ENCODE assay signal across 27 cellular contexts in genomic region chr1:228980232-228980969, GRCh38.
"Had no signal": no experiment of that assay in that cellular context is flagged by ENCODE, and none has a peak within 500 bp of the region (broad histone marks: within the 10 kb centered on the region; RNA-seq: fewer than 3 reads in every experiment).

No MANE protein-coding gene starts in this region.

- H3K27ac ChIP-seq: adrenal gland, body of pancreas, gastrocnemius medialis, hepatocyte, spleen, tibial nerve, WERI-Rb-1 had no signal

- ATAC-seq: body of pancreas; gastrocnemius medialis; left colon; naive thymus-derived CD8-positive, alpha-beta T cell; right cardiac atrium had no signal

- H3K4me3 ChIP-seq: adrenal gland, body of pancreas, gastrocnemius medialis, hepatocyte, spleen, tibial nerve had no signal

- H3K27me3 ChIP-seq: adrenal gland, body of pancreas, gastrocnemius medialis, hepatocyte, spleen, tibial nerve had no signal

- H3K4me2 ChIP-seq: hepatocyte had no signal

- FAIRE-seq: colon, kidney, TTC549 had no signal

- DNase-seq: activated CD4-positive, alpha-beta memory T cell treated with anti-CD3 and anti-CD28 coated beads for 36 hours; activated CD4-positive, alpha-beta T cell treated with anti-CD3 and anti-CD28 coated beads, Interleukin-2, amount 10 ng/mL, durations not matched to agents 24 days and 14 days; activated CD4-positive, CD25-positive, alpha-beta regulatory T cell treated with anti-CD3 and anti-CD28 coated beads, Interleukin-2, amount 50 U/mL, for 72 hours; activated naive CD4-positive, alpha-beta T cell treated with Interleukin-2 at 50 U/mL for 16 hours; activated naive CD8-positive, alpha-beta T cell treated with anti-CD3 and anti-CD28 coated beads for 36 hours; activated T-cell treated with anti-CD3 and anti-CD28 coated beads, Interleukin-2, amount 50 U/mL, for 48 hours; adrenal gland; aorta; body of pancreas; effector CD8-positive, alpha-beta T cell; gastrocnemius medialis; kidney; left colon; posterior cingulate gyrus; right cardiac atrium; spleen; stimulated activated naive CD4-positive, alpha-beta T cell treated with Interleukin-2 at 50 U/mL for 16 hours; SW 1271; T-helper 9 cell; WERI-Rb-1 had no signal

- H3K9me3 Mint-ChIP-seq: activated CD4-positive, alpha-beta memory T cell treated with anti-CD3 and anti-CD28 coated beads for 36 hours; activated CD4-positive, alpha-beta T cell treated with anti-CD3 and anti-CD28 coated beads, Interleukin-2, amount 10 ng/mL, durations not matched to agents 24 days and 14 days; activated naive CD8-positive, alpha-beta T cell treated with anti-CD3 and anti-CD28 coated beads for 36 hours; activated T-helper 2 cell treated with anti-CD3 and anti-CD28 coated beads, Interferon-gamma antibody, Interleukin-2, Interleukin-4, amounts not matched to agents 10 μg/mL and 5 μg/mL and 100 μg/mL, durations not matched to agents 14 hours and 24 hours and 36 hours; naive thymus-derived CD8-positive, alpha-beta T cell; T-helper 1 cell treated with Interleukin-12 subunit alpha and Interleukin-12 subunit beta and Interleukin-4 antibody, amounts not matched to agents 30 μg/mL and 1 μg/mL, for 36 hours had no signal

- H3K4me1 Mint-ChIP-seq: activated CD4-positive, alpha-beta T cell treated with anti-CD3 and anti-CD28 coated beads, Interleukin-2, amount 10 ng/mL, durations not matched to agents 24 days and 14 days; activated naive CD8-positive, alpha-beta T cell treated with anti-CD3 and anti-CD28 coated beads for 36 hours had no signal

- H3K27ac Mint-ChIP-seq: activated CD4-positive, alpha-beta memory T cell treated with anti-CD3 and anti-CD28 coated beads for 36 hours; activated CD4-positive, alpha-beta T cell treated with anti-CD3 and anti-CD28 coated beads, Interleukin-2, amount 10 ng/mL, durations not matched to agents 24 days and 14 days; activated naive CD8-positive, alpha-beta T cell treated with anti-CD3 and anti-CD28 coated beads for 36 hours; activated T-helper 2 cell treated with anti-CD3 and anti-CD28 coated beads, Interferon-gamma antibody, Interleukin-2, Interleukin-4, amounts not matched to agents 10 μg/mL and 5 μg/mL and 100 μg/mL, durations not matched to agents 14 hours and 24 hours and 36 hours; T-helper 1 cell treated with Interleukin-12 subunit alpha and Interleukin-12 subunit beta and Interleukin-4 antibody, amounts not matched to agents 30 μg/mL and 1 μg/mL, for 36 hours had no signal

- H3K79me2 ChIP-seq: hepatocyte had no signal

- H3K36me3 Mint-ChIP-seq: activated CD4-positive, alpha-beta memory T cell treated with anti-CD3 and anti-CD28 coated beads for 36 hours; activated naive CD8-positive, alpha-beta T cell treated with anti-CD3 and anti-CD28 coated beads for 36 hours; naive thymus-derived CD8-positive, alpha-beta T cell had no signal

- H3K4me3 Mint-ChIP-seq: activated CD4-positive, alpha-beta memory T cell treated with anti-CD3 and anti-CD28 coated beads for 36 hours; activated CD4-positive, alpha-beta T cell treated with anti-CD3 and anti-CD28 coated beads, Interleukin-2, amount 10 ng/mL, durations not matched to agents 24 days and 14 days; activated naive CD8-positive, alpha-beta T cell treated with anti-CD3 and anti-CD28 coated beads for 36 hours; naive thymus-derived CD8-positive, alpha-beta T cell; T-helper 1 cell treated with Interleukin-12 subunit alpha and Interleukin-12 subunit beta and Interleukin-4 antibody, amounts not matched to agents 30 μg/mL and 1 μg/mL, for 36 hours had no signal

- H3K9me3 ChIP-seq: adrenal gland, body of pancreas, gastrocnemius medialis, spleen, tibial nerve had no signal

- H3K27me3 Mint-ChIP-seq: activated CD4-positive, alpha-beta memory T cell treated with anti-CD3 and anti-CD28 coated beads for 36 hours; activated naive CD8-positive, alpha-beta T cell treated with anti-CD3 and anti-CD28 coated beads for 36 hours had no signal

- H2AFZ ChIP-seq: hepatocyte had no signal

- H3K36me3 ChIP-seq: adrenal gland, gastrocnemius medialis, spleen, tibial nerve, WERI-Rb-1 had no signal
